Comparison of ENCODE assay signal across 23 cellular contexts in the genomic region with DNA sequence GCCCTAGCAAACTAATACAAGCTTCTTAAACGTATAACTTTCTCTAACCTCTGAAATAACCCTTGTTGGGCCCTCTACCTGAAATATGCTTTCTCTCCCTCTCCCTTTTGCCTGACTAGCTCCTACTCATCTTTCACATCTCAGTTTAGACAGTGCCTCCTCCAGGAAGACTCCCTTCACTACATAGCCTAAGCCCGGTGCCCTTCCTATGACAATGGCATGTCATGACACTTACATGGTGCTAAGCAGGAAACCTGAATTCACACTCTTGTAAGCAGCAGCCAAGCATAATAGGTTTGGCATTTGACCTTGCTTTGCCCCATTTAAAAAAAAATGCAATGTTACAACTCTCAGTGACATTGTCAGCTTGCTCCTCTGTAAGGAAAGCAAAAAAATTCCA. TPM values are rescaled to one million over a fixed set of nuclear protein-coding genes. Genes with fewer than 3 reads are reported as not detected.
DNase-seq lines count a peak whose midpoint lies in the region; ATAC-seq and TF ChIP-seq lines count a peak whose summit lies in the region.
"Had no signal": no experiment of that assay in that cellular context is flagged by ENCODE, and none has a peak within 500 bp of the region (broad histone marks: within the 10 kb centered on the region; RNA-seq: fewer than 3 reads in every experiment).

No MANE protein-coding gene starts in this region.

- H3K27me3 ChIP-seq in BE2C (no peaks in the 10 kb centered on the region), GM23338 (ENCODE audit: insufficient read depth) (no peaks in the 10 kb centered on the region), Panc1 (ENCODE audit: control insufficient read depth, insufficient read depth, low read length) (peaks cover 2% of the 10 kb centered on the region; the same call in 1 of the 2 replicates), iPS DF 6.9 (ENCODE audit: control insufficient read depth, insufficient read depth, low read length) (no peaks in the 10 kb centered on the region), colonic mucosa (no peaks in the 10 kb centered on the region), tibial artery (no peaks in the 10 kb centered on the region)
- H3K27me3 ChIP-seq: cardiac muscle cell, SJCRH30 had no signal

- H3K4me3 ChIP-seq in BE2C (ENCODE audit: low read depth, low read length) (no peak overlapping the region), GM23338 (no peak overlapping the region), Panc1 (ENCODE audit: low read depth in 2 of 2, low read length in 2 of 2) (no peak overlapping the region), iPS DF 6.9 (ENCODE audit: low read length) (no peak overlapping the region), colonic mucosa (no peak overlapping the region), foreskin fibroblast (ENCODE audit: low read depth in 1 of 2, low read length in 2 of 2) (no peak overlapping the region), tibial artery (no peak overlapping the region)
- H3K4me3 ChIP-seq: cardiac muscle cell, mucosa of descending colon, PC-9, SJCRH30 had no signal

- no peaks in the 10 kb centered on the region for H3K4me1 ChIP-seq in BE2C
- no peaks in the 10 kb centered on the region for H3K4me1 ChIP-seq in GM23338 (ENCODE audit: insufficient read depth)
- H3K4me1 ChIP-seq in Panc1 (ENCODE audit: control insufficient read depth, insufficient read depth, low read length), result no peaks in the 10 kb centered on the region
- H3K4me1 ChIP-seq in iPS DF 6.9 (ENCODE audit: control insufficient read depth, insufficient read depth, low read length), result 0 out of 2 replicates have a peak, but pooled peaks cover 2% of the 10 kb centered on the region
- no peaks in the 10 kb centered on the region for H3K4me1 ChIP-seq in colonic mucosa
- peaks cover 0 to 26% (median 0%) of the 10 kb centered on the region in 4 donors for H3K4me1 ChIP-seq in tibial artery
- H3K4me1 ChIP-seq: SJCRH30 had no signal

- intact Hi-C loops in Panc1 (cut with micrococcal nuclease; ENCODE audit: unreplicated experiment) (loop anchor here (2.0 kb wide), 1 partner anchor 72 kb away; no protein-coding TSS in a partner anchor), colonic mucosa (cut with DNase I) (no loop called here), tibial artery (cut with DNase I; ENCODE audit: low total_unique reads) (no loop called here)

- H3K36me3 Mint-ChIP-seq in GM23338 (ENCODE audit: low read depth), result no peaks in the 10 kb centered on the region
- H3K36me3 Mint-ChIP-seq: activated CD8-positive, alpha-beta memory T cell treated with anti-CD3 and anti-CD28 coated beads, Interleukin-2, amount 10 ng/mL, durations not matched to agents 7 days and 5 days had no signal

- in situ Hi-C loops in Panc1 (cut with HindIII; ENCODE audit: low pct_unique_long_range_greater_than_20kb, low sequenced_read_pairs), result no loop called here

- no peaks in the 10 kb centered on the region for H3K79me2 ChIP-seq in GM23338 (replicated peaks; ENCODE audit: insufficient read depth)

- H3K36me3 ChIP-seq in BE2C (no peaks in the 10 kb centered on the region), GM23338 (ENCODE audit: insufficient read depth) (no peaks in the 10 kb centered on the region), Panc1 (ENCODE audit: control insufficient read depth, insufficient read depth, low read length) (no peaks in the 10 kb centered on the region), iPS DF 6.9 (ENCODE audit: control insufficient read depth, insufficient read depth, low read length) (no peaks in the 10 kb centered on the region), colonic mucosa (no peaks in the 10 kb centered on the region), tibial artery (no peaks in the 10 kb centered on the region)
- H3K36me3 ChIP-seq: cardiac muscle cell, SJCRH30 had no signal

- H3K9me2 ChIP-seq in GM23338 (ENCODE audit: insufficient read depth), result no peaks in the 10 kb centered on the region

- POLR2A ChIA-PET in Panc1 (lab: Charles Lee), result no interaction called here

- CTCF ChIA-PET in Panc1 (lab: Charles Lee), result no interaction called here

- no peaks in the 10 kb centered on the region for H3K9me3 Mint-ChIP-seq in GM23338
- H3K9me3 Mint-ChIP-seq: activated CD4-positive, alpha-beta T cell treated with anti-CD3 and anti-CD28 coated beads, Interleukin-2, amount 10 ng/mL, durations not matched to agents 24 days and 14 days; activated T-helper 1 cell treated with anti-CD3 and anti-CD28 coated beads, Interleukin-12 subunit alpha, Interleukin-12 subunit beta, Interleukin-2, Interleukin-4 antibody, amounts not matched to agents 30 ng/mL and 10 ng/mL and 1 ng/mL, durations not matched to agents 14 hours and 24 hours and 36 hours; CD4-positive, alpha-beta T cell; dendritic cell treated with granulocyte-macrophage colony-stimulating factor and Interleukin-4, amounts not matched to agents 40 ng/mL and 50 ng/mL, for 4 days had no signal

- H3K9me3 ChIP-seq in BE2C (no peaks in the 10 kb centered on the region), Panc1 (ENCODE audit: control insufficient read depth, insufficient read depth, low read depth, low read length) (no peaks in the 10 kb centered on the region), iPS DF 6.9 (ENCODE audit: control insufficient read depth, insufficient read depth, low read length) (no peaks in the 10 kb centered on the region), colonic mucosa (no peaks in the 10 kb centered on the region), tibial artery (no peaks in the 10 kb centered on the region)
- H3K9me3 ChIP-seq: mucosa of descending colon, SJCRH30 had no signal

- TF ChIP-seq CTCF in BE2C (IDR thresholded peaks at IDR 0.05; ENCODE audit: low read depth, low read length) (peak; percentile 20; the same call in 1 of the 2 replicates), GM23338 (conservative IDR thresholded peaks at IDR 0.05; ENCODE audit: low read depth in 2 of 2) (peak; percentile 59 to 75), Panc1 (IDR thresholded peaks at IDR 0.05) (0 out of 2 replicates have a peak, but pooled peaks have one; percentile 4), colonic mucosa (IDR thresholded peaks at IDR 0.05) (no peak), foreskin fibroblast (IDR thresholded peaks at IDR 0.05; ENCODE audit: low read depth, low read length) (no peak), tibial artery (IDR thresholded peaks at IDR 0.05) (no peak)

- no peak overlapping the region for H3K27ac Mint-ChIP-seq in GM23338
- H3K27ac Mint-ChIP-seq: activated CD4-positive, alpha-beta T cell treated with anti-CD3 and anti-CD28 coated beads, Interleukin-2, amount 10 ng/mL, durations not matched to agents 24 days and 14 days; activated CD8-positive, alpha-beta memory T cell treated with anti-CD3 and anti-CD28 coated beads, Interleukin-2, amount 10 ng/mL, durations not matched to agents 7 days and 5 days; activated T-helper 1 cell treated with anti-CD3 and anti-CD28 coated beads, Interleukin-12 subunit alpha, Interleukin-12 subunit beta, Interleukin-2, Interleukin-4 antibody, amounts not matched to agents 30 ng/mL and 10 ng/mL and 1 ng/mL, durations not matched to agents 14 hours and 24 hours and 36 hours; CD4-positive, alpha-beta T cell; dendritic cell treated with granulocyte-macrophage colony-stimulating factor and Interleukin-4, amounts not matched to agents 40 ng/mL and 50 ng/mL, for 4 days had no signal

- BruUV-seq in Panc1 (replicated peaks; lab: Mats Ljungman, UMichigan), result no TSS peak

- no CpG with 5 or more reads among the region's 2 CpGs for WGBS in iPS DF 6.9 (ENCODE audit: insufficient coverage, insufficient read length)

- peak overlapping the region; percentile 0; the same call in 1 of the 2 replicates for H2AFZ ChIP-seq in GM23338
- H2AFZ ChIP-seq: PC-9 had no signal

- peaks cover 1% of the 10 kb centered on the region for H3K27me3 Mint-ChIP-seq in GM23338 (ENCODE audit: insufficient read depth, low read depth, poor library complexity)
- H3K27me3 Mint-ChIP-seq: dendritic cell treated with granulocyte-macrophage colony-stimulating factor and Interleukin-4, amounts not matched to agents 40 ng/mL and 50 ng/mL, for 4 days had no signal

- no peak overlapping the region for H3K27ac ChIP-seq in GM23338 (ENCODE audit: low read depth)
- H3K27ac ChIP-seq in Panc1 (ENCODE audit: low read length), result no peak overlapping the region
- H3K27ac ChIP-seq in iPS DF 6.9 (ENCODE audit: low read length), result no peak overlapping the region
- H3K27ac ChIP-seq in colonic mucosa, result no peak overlapping the region
- no peak overlapping the region for H3K27ac ChIP-seq in tibial artery
- H3K27ac ChIP-seq: cardiac muscle cell, PC-9, SJCRH30 had no signal

- H3K4me1 Mint-ChIP-seq in GM23338, result peaks cover 2% of the 10 kb centered on the region
- H3K4me1 Mint-ChIP-seq: activated CD8-positive, alpha-beta memory T cell treated with anti-CD3 and anti-CD28 coated beads, Interleukin-2, amount 10 ng/mL, durations not matched to agents 7 days and 5 days had no signal

- peak; percentile 98 for ATAC-seq in GM23338
- ATAC-seq in Panc1, result no peak
- ATAC-seq: activated CD8-positive, alpha-beta memory T cell treated with anti-CD3 and anti-CD28 coated beads, Interleukin-2, amount 10 ng/mL, durations not matched to agents 7 days and 5 days; mucosa of descending colon had no signal

- H3K4me3 Mint-ChIP-seq in GM23338, result no peak overlapping the region
- H3K4me3 Mint-ChIP-seq: activated CD4-positive, alpha-beta T cell treated with anti-CD3 and anti-CD28 coated beads, Interleukin-2, amount 10 ng/mL, durations not matched to agents 24 days and 14 days; activated CD8-positive, alpha-beta memory T cell treated with anti-CD3 and anti-CD28 coated beads, Interleukin-2, amount 10 ng/mL, durations not matched to agents 7 days and 5 days; activated T-helper 1 cell treated with anti-CD3 and anti-CD28 coated beads, Interleukin-12 subunit alpha, Interleukin-12 subunit beta, Interleukin-2, Interleukin-4 antibody, amounts not matched to agents 30 ng/mL and 10 ng/mL and 1 ng/mL, durations not matched to agents 14 hours and 24 hours and 36 hours; CD4-positive, alpha-beta T cell; dendritic cell treated with granulocyte-macrophage colony-stimulating factor and Interleukin-4, amounts not matched to agents 40 ng/mL and 50 ng/mL, for 4 days had no signal

- no peaks in the 10 kb centered on the region for H3F3A ChIP-seq in GM23338 (replicated peaks; ENCODE audit: low read depth)

- H3K4me2 ChIP-seq in GM23338, result no peak overlapping the region
- H3K4me2 ChIP-seq: PC-9 had no signal

- no peaks in the 10 kb centered on the region for H4K20me1 ChIP-seq in GM23338 (replicated peaks; ENCODE audit: insufficient read depth)

- H3K9ac ChIP-seq in colonic mucosa (ENCODE audit: low read depth in 2 of 2, low read length in 2 of 2), result no peak overlapping the region

- DNase-seq in BE2C, result no peak
- peak; percentile 81 for DNase-seq in GM23338 (ENCODE audit: low spot score)
- no peak for DNase-seq in Panc1 (ENCODE audit: low read depth, low spot score)
- DNase-seq in iPS DF 6.9 (ENCODE audit: low read depth, low spot score), result peak; percentile 22
- DNase-seq in colonic mucosa, result no peak
- no peak for DNase-seq in foreskin fibroblast
- DNase-seq in AG20443 (ENCODE audit: low spot score), result no peak
- no peak for DNase-seq in tibial artery
- DNase-seq: activated CD4-positive, alpha-beta T cell treated with anti-CD3 and anti-CD28 coated beads, Interleukin-2, amount 10 ng/mL, durations not matched to agents 24 days and 14 days; activated CD8-positive, alpha-beta memory T cell treated with anti-CD3 and anti-CD28 coated beads, Interleukin-2, amount 10 ng/mL, durations not matched to agents 7 days and 5 days; activated naive CD4-positive, alpha-beta T cell treated with anti-CD3 and anti-CD28 coated beads, Interleukin-2, amount 50 U/mL, for 16 hours; CD4-positive, alpha-beta T cell; mucosa of descending colon; NCI-H1436 treated with DMSO at 0.1 percent for 48 hours; NCI-H2171 treated with DMSO at 0.1 percent for 48 hours; NCI-H774; PC-9; posterior cingulate gyrus; T-helper 1 cell had no signal

RNA-seq across cellular contexts. Expression of gene FBXL4, which starts 33.1 kb away (rescaled TPM):
- polyA plus RNA-seq in BE2C (2012; ENCODE audit: insufficient read depth, insufficient read length, low read depth), result 2.1 TPM
- 16.9 and 23.4 TPM in 2 replicates for total RNA-seq in GM23338 (2014; rRNA removed; shearing (Covaris generic))
- polyA plus RNA-seq in GM23338 (2016; fragmentation: Nextera tagmentation; extraction: Ambion mirVana), result 6.8 and 8.5 TPM in 2 replicates
- total RNA-seq in Panc1 (2021; ENCODE audit: unreplicated experiment) (11.5 TPM), colonic mucosa (10 to 100 TPM; 10.6 to 16.1 TPM)
- 5.1 TPM for polyA plus RNA-seq in Panc1 (2012; ENCODE audit: insufficient read length)

Comparison
In these comparisons a context has a peak if more than half of its experiments do, and no peak if none do; other contexts are left out.
1. DNase-seq: peak in GM23338 (single experiment) and iPS DF 6.9 (single experiment); none in BE2C (single experiment), Panc1 (single experiment), colonic mucosa (single experiment), foreskin fibroblast (0 of 2), AG20443 (single experiment) and tibial artery (0 of 2).
2. CTCF ChIP-seq: peak in BE2C (single experiment), GM23338 (2 of 2) and Panc1 (single experiment); none in colonic mucosa (single experiment), foreskin fibroblast (single experiment) and tibial artery (0 of 2).